ENCODE assay signal across 9 cellular contexts in the genomic region with DNA sequence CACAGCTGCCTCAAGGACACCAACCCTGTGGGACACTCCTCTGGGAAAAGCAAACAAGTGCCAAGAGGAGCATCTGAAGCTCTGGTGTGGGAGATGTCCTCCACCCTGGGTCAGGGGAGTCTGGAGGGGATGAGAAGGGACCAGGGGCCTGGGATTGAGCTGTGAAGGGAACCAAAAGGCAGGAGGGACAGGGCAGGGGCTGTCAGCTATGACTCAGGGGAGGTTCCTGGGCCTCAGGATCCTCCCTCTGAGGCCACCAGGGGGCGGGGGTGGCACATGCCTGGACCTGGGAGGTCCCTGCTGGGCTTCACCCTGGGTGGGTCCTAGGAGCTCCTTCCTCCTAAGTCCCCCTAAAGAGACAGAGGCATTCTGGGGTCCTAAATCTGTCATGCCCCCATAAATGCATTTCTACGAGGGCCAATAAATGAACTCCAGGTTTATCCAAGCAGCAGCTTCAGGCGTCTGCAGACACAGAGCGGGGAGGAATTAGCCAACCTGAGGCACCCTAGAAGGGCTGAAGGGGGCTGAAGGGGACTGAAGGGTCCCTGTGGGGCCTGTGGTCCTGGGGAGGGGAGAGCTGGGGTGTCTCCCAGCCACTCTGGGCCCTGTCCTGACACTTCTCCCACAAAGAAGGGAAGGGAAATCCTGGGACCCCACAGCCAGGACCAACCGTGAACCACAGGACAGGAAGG. TPM values are rescaled to one million over a fixed set of nuclear protein-coding genes. Genes with fewer than 3 reads are reported as not detected.
A peak's percentile ranks its signal among the peaks of the same experiment; 100 is the strongest.
DNase-seq lines count a peak whose midpoint lies in the region; ATAC-seq and TF ChIP-seq lines count a peak whose summit lies in the region.
"Had no signal": no experiment of that assay in that cellular context is flagged by ENCODE, and none has a peak within 500 bp of the region (broad histone marks: within the 10 kb centered on the region; RNA-seq: fewer than 3 reads in every experiment).

No MANE protein-coding gene starts in this region.

- H3K27me3 Mint-ChIP-seq in Calu3 (ENCODE audit: unreplicated experiment) (peaks cover 87% of the 10 kb centered on the region), mesothelial cell of epicardium (ENCODE audit: low read depth) (peaks cover 86% of the 10 kb centered on the region)
- no peaks in the 10 kb centered on the region for H3K27me3 Mint-ChIP-seq in activated naive CD8-positive, alpha-beta T cell treated with anti-CD3 and anti-CD28 coated beads for 36 hours

- H3K9ac ChIP-seq in Karpas-422 (ENCODE audit: low read length): peak overlapping the region; percentile 61

- no peaks in the 10 kb centered on the region for H3K9me2 ChIP-seq in Karpas-422 (replicated peaks; ENCODE audit: insufficient read depth, low read length)

- H3K4me2 ChIP-seq in Karpas-422 (ENCODE audit: low read depth, low read length, poor library complexity, severe bottlenecking): peak overlapping the region; percentile 61

- H3K27ac Mint-ChIP-seq in Calu3 (ENCODE audit: unreplicated experiment) (no peak overlapping the region), mesothelial cell of epicardium (no peak overlapping the region)
- no peak overlapping the region for H3K27ac Mint-ChIP-seq in activated naive CD8-positive, alpha-beta T cell treated with anti-CD3 and anti-CD28 coated beads for 36 hours

- H3K36me3 Mint-ChIP-seq in Calu3 (ENCODE audit: insufficient read depth, unreplicated experiment) (no peaks in the 10 kb centered on the region), mesothelial cell of epicardium (no peaks in the 10 kb centered on the region)
- no peaks in the 10 kb centered on the region for H3K36me3 Mint-ChIP-seq in activated naive CD8-positive, alpha-beta T cell treated with anti-CD3 and anti-CD28 coated beads for 36 hours

- H3K27ac ChIP-seq in Karpas-422 (ENCODE audit: low read length) (peak overlapping the region; percentile 62), esophagus squamous epithelium (no peak overlapping the region)

- H3K4me3 ChIP-seq in Karpas-422 (ENCODE audit: low read length) (no peak overlapping the region), esophagus squamous epithelium (no peak overlapping the region)

- H3K9me3 Mint-ChIP-seq in Calu3 (ENCODE audit: low read depth, unreplicated experiment): no peaks in the 10 kb centered on the region
- no peaks in the 10 kb centered on the region for H3K9me3 Mint-ChIP-seq in activated naive CD8-positive, alpha-beta T cell treated with anti-CD3 and anti-CD28 coated beads for 36 hours
- H3K9me3 Mint-ChIP-seq in mesothelial cell of epicardium: no peaks in the 10 kb centered on the region

- no peak for TF ChIP-seq POLR2A in esophagus squamous epithelium (IDR thresholded peaks at IDR 0.05)

- no TSS peak for BruUV-seq in Calu3 (replicated peaks; lab: Mats Ljungman, UMichigan)

- 67% methylated on average over 3 of the region's 5 CpGs; no CpG with 5 or more reads in 1 of the 2 donors for WGBS in esophagus squamous epithelium, 2 donors

- H3K36me3 ChIP-seq in Karpas-422 (ENCODE audit: insufficient read depth, low read length) (no peaks in the 10 kb centered on the region), esophagus squamous epithelium (no peaks in the 10 kb centered on the region)

- H3K79me2 ChIP-seq in Karpas-422 (ENCODE audit: low read length): no peaks in the 10 kb centered on the region

- intact Hi-C loops in Calu3 (cut with micrococcal nuclease; ENCODE audit: unreplicated experiment): loop anchor here (10.0 kb wide), 1 partner anchor 269 kb away; no protein-coding TSS in a partner anchor
- intact Hi-C loops in esophagus squamous epithelium (cut with DNase I): no loop called here

- no peaks in the 10 kb centered on the region for H3K27me3 ChIP-seq in Karpas-422 (ENCODE audit: low read length)
- H3K27me3 ChIP-seq in esophagus squamous epithelium: peaks cover 0 to 74% (median 0%) of the 10 kb centered on the region in 4 donors

- no peak for ATAC-seq in GM19324 (IDR thresholded peaks at IDR 0.05; ENCODE audit: low FRiP score, unreplicated experiment)

- no peak overlapping the region for H2AFZ ChIP-seq in Karpas-422 (ENCODE audit: low read length)

- H3K4me3 Mint-ChIP-seq in Calu3 (ENCODE audit: low read depth, unreplicated experiment) (no peak overlapping the region), mesothelial cell of epicardium (no peak overlapping the region)
- no peak overlapping the region for H3K4me3 Mint-ChIP-seq in activated naive CD8-positive, alpha-beta T cell treated with anti-CD3 and anti-CD28 coated beads for 36 hours

- H3K4me1 ChIP-seq in Karpas-422 (ENCODE audit: low read length): peaks cover 81% of the 10 kb centered on the region
- H3K4me1 ChIP-seq in esophagus squamous epithelium: no peaks in the 10 kb centered on the region

- no peaks in the 10 kb centered on the region for H3K9me3 ChIP-seq in Karpas-422 (ENCODE audit: low read length)
- no peaks in the 10 kb centered on the region for H3K9me3 ChIP-seq in esophagus squamous epithelium

- no peaks in the 10 kb centered on the region for H4K20me1 ChIP-seq in Karpas-422 (ENCODE audit: insufficient read depth, low read depth, low read length)

- CTCF ChIA-PET in Calu3 (lab: Charles Lee): interaction anchor here (0.8 to 1.6 kb wide), 8 partner anchors 22 to 105 kb away, joined by 3 to 25 read pairs (median 5); no protein-coding TSS in a partner anchor

- peak; percentile 60 for DNase-seq in Calu3
- peak; percentile 87 for DNase-seq in Karpas-422
- peak; percentile 70 for DNase-seq in activated naive CD8-positive, alpha-beta T cell treated with anti-CD3 and anti-CD28 coated beads for 36 hours
- no peak for DNase-seq in mesothelial cell of epicardium (ENCODE audit: low spot score in 2 of 2, unreplicated experiment in 2 of 2)
- no peak for DNase-seq in ureter (ENCODE audit: low spot score)
- no peak for DNase-seq in esophagus squamous epithelium (lab: John Stamatoyannopoulos, UW)
- no peak for DNase-seq in NCI-H2029 (lab: John Stamatoyannopoulos, UW)

- H3K4me1 Mint-ChIP-seq in Calu3 (ENCODE audit: low read depth, unreplicated experiment): no peaks in the 10 kb centered on the region
- peaks cover 11% of the 10 kb centered on the region for H3K4me1 Mint-ChIP-seq in activated naive CD8-positive, alpha-beta T cell treated with anti-CD3 and anti-CD28 coated beads for 36 hours
- no peaks in the 10 kb centered on the region for H3K4me1 Mint-ChIP-seq in mesothelial cell of epicardium

- TF ChIP-seq CTCF in Calu3 (IDR thresholded peaks at IDR 0.05; ENCODE audit: unreplicated experiment): peak; percentile 76
- peak; percentile 23 for TF ChIP-seq CTCF in mesothelial cell of epicardium (IDR thresholded peaks at IDR 0.05; ENCODE audit: unreplicated experiment)
- TF ChIP-seq CTCF in esophagus squamous epithelium (IDR thresholded peaks at IDR 0.05): peak in 1 of 6 experiments; percentile 31

RNA-seq across cellular contexts. Expression of a gene that starts 31.9 kb away (rescaled TPM):
- total RNA-seq in Calu3 (2022) (not detected in 2 replicates), mesothelial cell of epicardium (not detected in 3 replicates), ureter (34.5 TPM), esophagus squamous epithelium (10 to 100 TPM in 1 of 4 donors, 1 to 10 TPM in 1, not detected in 2; 5.0 to 20.7 TPM)
- 1.1 and 8.3 TPM in 2 replicates for total RNA-seq in Karpas-422 (2014; rRNA removed; shearing (Covaris generic); ENCODE audit: low replicate concordance)
- under 1 TPM; 0.62 to 0.93 TPM for total RNA-seq in activated naive CD8-positive, alpha-beta T cell treated with anti-CD3 and anti-CD28 coated beads for 36 hours
- total RNA-seq: LHCN-M2 had no signal

Comparison
In these comparisons a context has a peak if more than half of its experiments do, and no peak if none do; other contexts are left out.
1. DNase-seq: peak in Calu3 (single experiment), Karpas-422 (single experiment) and activated naive CD8-positive, alpha-beta T cell treated with anti-CD3 and anti-CD28 coated beads for 36 hours (single experiment); none in mesothelial cell of epicardium (0 of 2), ureter (single experiment), esophagus squamous epithelium (single experiment) and NCI-H2029 (single experiment).